1 cellular context compared by ENCODE assay signal in genomic region chr16:47143677-47144558, GRCh38.
TF ChIP-seq lines count a peak whose summit lies in the region.

NETO2 (minus strand) TSS chr16:47143945; CDS start chr16:47143612, 333 bp downstream.

TF ChIP-seq in HepG2, 621 proteins besides CTCF, POLR2A, EP300 and RAD21 (continued from another document and continues in another):
- TF ChIP-seq ZBTB40 (IDR thresholded peaks at IDR 0.05) (no peak), ZBTB40 (CRISPR knock-in tag; IDR thresholded peaks at IDR 0.05) (no peak), ZNF501 (CRISPR knock-in tag; IDR thresholded peaks at IDR 0.05) (no peak), SP5 (CRISPR knock-in tag; IDR thresholded peaks at IDR 0.05; ENCODE audit: borderline replicate concordance, low read depth) (no peak), TEAD2 (CRISPR knock-in tag; IDR thresholded peaks at IDR 0.05) (no peak), TMF1 (CRISPR knock-in tag; IDR thresholded peaks at IDR 0.05; ENCODE audit: low read depth) (no peak), ELF4 (CRISPR knock-in tag; IDR thresholded peaks at IDR 0.05; ENCODE audit: borderline replicate concordance) (no peak), ZXDC (CRISPR knock-in tag; IDR thresholded peaks at IDR 0.05) (no peak), ZNF652 (CRISPR knock-in tag; IDR thresholded peaks at IDR 0.05; ENCODE audit: borderline replicate concordance, low read depth) (no peak), ZBTB26 (CRISPR knock-in tag; IDR thresholded peaks at IDR 0.05; ENCODE audit: borderline replicate concordance) (no peak), PRMT3 (CRISPR knock-in tag; IDR thresholded peaks at IDR 0.05; ENCODE audit: borderline replicate concordance, low read depth) (no peak), ZNF672 (CRISPR knock-in tag; IDR thresholded peaks at IDR 0.05) (no peak), GPBP1L1 (CRISPR knock-in tag; IDR thresholded peaks at IDR 0.05) (no peak), ZBTB42 (CRISPR knock-in tag; IDR thresholded peaks at IDR 0.05) (no peak), ISX (CRISPR knock-in tag; conservative IDR thresholded peaks at IDR 0.05) (no peak), GATAD1 (CRISPR knock-in tag; IDR thresholded peaks at IDR 0.05) (0 out of 2 replicates have a peak, but pooled peaks have one; percentile 31), PHF8 (CRISPR knock-in tag; IDR thresholded peaks at IDR 0.05) (peak; percentile 27; the same call in 1 of the 2 replicates), ZNF318 (CRISPR knock-in tag; IDR thresholded peaks at IDR 0.05) (no peak; the same call in 1 of the 2 replicates), KDM2A (CRISPR knock-in tag; IDR thresholded peaks at IDR 0.05; ENCODE audit: borderline replicate concordance, low read depth) (peak; percentile 92; the same call in 1 of the 2 replicates), SUZ12 (IDR thresholded peaks at IDR 0.05; ENCODE audit: low read depth, low read length) (no peak), CCAR2 (optimal IDR thresholded peaks at IDR 0.05; ENCODE audit: low read depth, low read length) (no peak), ZNF256 (CRISPR knock-in tag; conservative IDR thresholded peaks at IDR 0.05) (no peak), MATR3 (CRISPR knock-in tag; IDR thresholded peaks at IDR 0.05) (no peak), DZIP1 (CRISPR knock-in tag; IDR thresholded peaks at IDR 0.05) (0 out of 2 replicates have a peak, but pooled peaks have one; percentile 14), SIX4 (CRISPR knock-in tag; IDR thresholded peaks at IDR 0.05) (no peak), ZNF747 (CRISPR knock-in tag; IDR thresholded peaks at IDR 0.05; ENCODE audit: borderline replicate concordance) (no peak; the same call in none of the 2 replicates), CEBPB (IDR thresholded peaks at IDR 0.05; ENCODE audit: borderline replicate concordance, low read depth, low read length) (no peak), TGIF2 (CRISPR knock-in tag; IDR thresholded peaks at IDR 0.05) (no peak), ZSCAN30 (CRISPR knock-in tag; IDR thresholded peaks at IDR 0.05) (no peak), EHMT2 (IDR thresholded peaks at IDR 0.05; ENCODE audit: borderline replicate concordance, low read depth, low read length) (no peak), ELF3 (CRISPR knock-in tag; IDR thresholded peaks at IDR 0.05) (no peak), ZNF556 (CRISPR knock-in tag; IDR thresholded peaks at IDR 0.05; ENCODE audit: borderline replicate concordance) (peak; percentile 76; the same call in 1 of the 2 replicates)
